16 cellular contexts compared by ENCODE assay signal in genomic region chr10:7370511-7370910, GRCh38. TPM values are rescaled to one million over a fixed set of nuclear protein-coding genes. Genes with fewer than 3 reads are reported as not detected.
DNase-seq lines count a peak whose midpoint lies in the region; ATAC-seq, FAIRE-seq and TF ChIP-seq lines count a peak whose summit lies in the region.
"Had no signal": no experiment of that assay in that cellular context is flagged by ENCODE, and none has a peak within 500 bp of the region (broad histone marks: within the 10 kb centered on the region; RNA-seq: fewer than 3 reads in every experiment).

No MANE protein-coding gene starts in this region.

- H2AFZ ChIP-seq in K562 (ENCODE audit: low read depth, low read length) = no peak overlapping the region
- H2AFZ ChIP-seq in trophoblast cell (ENCODE audit: insufficient read depth, low read length, poor library complexity) = no peak overlapping the region
- H2AFZ ChIP-seq: GM23248 had no signal

- no peak for FAIRE-seq in K562 (lab: Jason Lieb, UNC)
- FAIRE-seq: H54 had no signal

- no peak for TF ChIP-seq POLR2A in K562 (conservative IDR thresholded peaks at IDR 0.05)

- ATAC-seq in activated T-cell treated with anti-CD3 and anti-CD28 coated beads, Interleukin-2, amount 50 U/mL, for 72 hours (replicated peaks in 1 of 2) = peak; percentile 52 to 72
- ATAC-seq in K562 = peak; percentile 46; the same call in 1 of the 3 replicates
- no peak for ATAC-seq in GM21717 (IDR thresholded peaks at IDR 0.05; ENCODE audit: unreplicated experiment)
- ATAC-seq: HCT116 had no signal

- no peaks in the 10 kb centered on the region for H3K9me3 ChIP-seq in K562 (replicated peaks; ENCODE audit: control insufficient read depth, insufficient read depth, low read depth, low read length)
- H3K9me3 ChIP-seq in trophoblast cell (ENCODE audit: insufficient read depth, low read depth, low read length) = no peaks in the 10 kb centered on the region

- BruUV-seq in K562 (replicated peaks; lab: Mats Ljungman, UMichigan) = no TSS peak

- no peak overlapping the region for H4K8ac ChIP-seq in trophoblast cell (ENCODE audit: low read depth, low read length)

- H2BK120ac ChIP-seq in trophoblast cell (ENCODE audit: insufficient read depth, low read length, poor library complexity) = no peak overlapping the region

- H3K36me3 ChIP-seq in K562 (ENCODE audit: control insufficient read depth, insufficient read depth, low read length) (peaks cover 70% of the 10 kb centered on the region), trophoblast cell (ENCODE audit: control insufficient read depth in 1 of 2, insufficient read depth in 2 of 2, low read length in 2 of 2) (peaks cover 2 to 4% of the 10 kb centered on the region in 2 experiments)

- H3K18ac ChIP-seq in trophoblast cell (ENCODE audit: low read length) = no peak overlapping the region

- H3K9ac ChIP-seq in K562 (ENCODE audit: insufficient read depth in 1 of 2, low read depth in 2 of 2, low read length in 2 of 2) = no peak overlapping the region
- H3K9ac ChIP-seq in trophoblast cell (ENCODE audit: low read length) = no peak overlapping the region
- H3K9ac ChIP-seq: BLaER1 treated with 17β-estradiol and CSF1 and Interleukin-3, amounts not matched to agents 10 nM and 100 nM; GM23248 had no signal

- H3K27ac ChIP-seq in RWPE1 (peak overlapping the region; percentile 12; the same call in 1 of the 2 replicates), K562 (ENCODE audit: extremely low read depth, low read depth, low read length) (no peak overlapping the region; the same call in 2 of the 3 replicates), trophoblast cell (ENCODE audit: low read depth, low read length) (no peak overlapping the region)
- H3K27ac ChIP-seq: BLaER1 treated with 17β-estradiol and CSF1 and Interleukin-3, amounts not matched to agents 10 nM and 100 nM; GM23248; HL-60 had no signal

- H3K9me3 Mint-ChIP-seq in activated T-cell treated with anti-CD3 and anti-CD28 coated beads, Interleukin-2, amount 50 U/mL, for 72 hours = no peaks in the 10 kb centered on the region
- H3K9me3 Mint-ChIP-seq: CD4-positive, CD25-positive, alpha-beta regulatory T cell had no signal

- H3K27me3 ChIP-seq in K562 (ENCODE audit: control insufficient read depth in 2 of 2, insufficient read depth in 2 of 2, low read length in 2 of 2) (no peaks in the 10 kb centered on the region), trophoblast cell (ENCODE audit: insufficient read depth, low read length) (no peaks in the 10 kb centered on the region)
- H3K27me3 ChIP-seq: BLaER1 treated with 17β-estradiol and CSF1 and Interleukin-3, amounts not matched to agents 10 nM and 100 nM had no signal

- H3K4me2 ChIP-seq in K562 (ENCODE audit: insufficient read depth, low read length) = no peak overlapping the region
- no peak overlapping the region for H3K4me2 ChIP-seq in trophoblast cell (ENCODE audit: low read length)
- H3K4me2 ChIP-seq: BLaER1 treated with 17β-estradiol and CSF1 and Interleukin-3, amounts not matched to agents 10 nM and 100 nM had no signal

- H3K27me3 Mint-ChIP-seq in activated T-cell treated with anti-CD3 and anti-CD28 coated beads, Interleukin-2, amount 50 U/mL, for 72 hours (ENCODE audit: low read depth) = no peaks in the 10 kb centered on the region
- H3K27me3 Mint-ChIP-seq: CD4-positive, CD25-positive, alpha-beta regulatory T cell had no signal

- H3K23ac ChIP-seq in trophoblast cell (ENCODE audit: low read length) = no peak overlapping the region

- peaks cover 6 to 30% of the 10 kb centered on the region in 2 donors for H3K36me3 Mint-ChIP-seq in activated T-cell treated with anti-CD3 and anti-CD28 coated beads, Interleukin-2, amount 50 U/mL, for 72 hours (ENCODE audit: insufficient read depth in 2 of 2)

- POLR2A ChIA-PET in RWPE1 (lab: Yijun Ruan, JAX; ENCODE audit: low non-redundant PET) (no interaction called here), K562 (lab: Yijun Ruan, JAX) (no interaction called here)

- in situ Hi-C loops in K562 (cut with MboI) = no loop called here

- no peak overlapping the region for H2BK12ac ChIP-seq in trophoblast cell (ENCODE audit: low read length)

- H3K9me1 ChIP-seq in K562 (ENCODE audit: control insufficient read depth, insufficient read depth, low read length) = peaks cover 4% of the 10 kb centered on the region

- peak overlapping the region; percentile 38 for H3K27ac Mint-ChIP-seq in activated T-cell treated with anti-CD3 and anti-CD28 coated beads, Interleukin-2, amount 50 U/mL, for 72 hours

- H3K14ac ChIP-seq in trophoblast cell (ENCODE audit: low read length) = no peak overlapping the region

- no peak overlapping the region for H3K4ac ChIP-seq in trophoblast cell (ENCODE audit: low read depth, low read length)

- H3K4me1 Mint-ChIP-seq in activated T-cell treated with anti-CD3 and anti-CD28 coated beads, Interleukin-2, amount 50 U/mL, for 72 hours (ENCODE audit: low read depth) = peaks cover 15% of the 10 kb centered on the region

- H3K4me3 Mint-ChIP-seq in activated T-cell treated with anti-CD3 and anti-CD28 coated beads, Interleukin-2, amount 50 U/mL, for 72 hours = peak overlapping the region; percentile 17 to 44
- H3K4me3 Mint-ChIP-seq: CD4-positive, CD25-positive, alpha-beta regulatory T cell had no signal

- WGBS in K562 (ENCODE audit: insufficient coverage, low coverage, missing lambda C conversion rate) = 81% methylated on average over 7 of the region's 7 CpGs
- WGBS in trophoblast cell (ENCODE audit: extremely low coverage, insufficient coverage, insufficient read length) = no CpG with 5 or more reads among the region's 7 CpGs

- H2BK5ac ChIP-seq in trophoblast cell (ENCODE audit: low read depth, low read length, poor library complexity) = no peak overlapping the region

- intact Hi-C loops in K562 (cut with micrococcal nuclease) = no loop called here

- no peak for DNase-seq in activated T-cell treated with anti-CD3 and anti-CD28 coated beads, Interleukin-2, amount 50 U/mL, for 72 hours
- DNase-seq in activated T-cell treated with anti-CD3 and anti-CD28 coated beads for 4 hours (no peak), RWPE1 (ENCODE audit: low spot score) (no peak), K562 (ENCODE audit: extremely low read depth in 1 of 4, low spot score in 3 of 4) (no peak), trophoblast cell (no peak), NCI-H345 (lab: John Stamatoyannopoulos, UW) (no peak)
- DNase-seq: ACHN; Calu3; CD4-positive, CD25-positive, alpha-beta regulatory T cell; DMS 273 treated with DMSO at 0.1 percent for 48 hours; GM23248 had no signal

- H3K79me2 ChIP-seq in K562 (ENCODE audit: control insufficient read depth, insufficient read depth, low read length) (peaks cover 8% of the 10 kb centered on the region; the same call in 2 of the 3 replicates), trophoblast cell (ENCODE audit: control insufficient read depth, insufficient read depth, low read length, poor library complexity) (no peaks in the 10 kb centered on the region)

- TF ChIP-seq CTCF in RWPE1 (conservative IDR thresholded peaks at IDR 0.05; ENCODE audit: low read depth) = no peak
- TF ChIP-seq CTCF in K562 (IDR thresholded peaks at IDR 0.05 in 2 of 3, conservative IDR thresholded peaks at IDR 0.05 in 1 of 3; ENCODE audit: insufficient read depth in 2 of 3, low read depth in 1 of 3, low read length in 3 of 3) = no peak

- no peaks in the 10 kb centered on the region for H4K20me1 ChIP-seq in K562 (replicated peaks; ENCODE audit: control insufficient read depth, insufficient read depth, low read length)

- H3K79me1 ChIP-seq in trophoblast cell (ENCODE audit: low read length) = no peaks in the 10 kb centered on the region

- peaks cover 0 to 3% of the 10 kb centered on the region in 2 experiments; a peak in 2 of 5 replicates for H3K4me1 ChIP-seq in K562 (replicated peaks in 1 of 2; ENCODE audit: control insufficient read depth in 2 of 2, insufficient read depth in 2 of 2, low read length in 2 of 2)
- H3K4me1 ChIP-seq in trophoblast cell (ENCODE audit: control insufficient read depth in 1 of 2, insufficient read depth in 2 of 2, low read length in 2 of 2) = peaks cover 0 to 1% of the 10 kb centered on the region in 2 experiments

- peak overlapping the region; percentile 73 for H4K12ac ChIP-seq in trophoblast cell (ENCODE audit: low read depth, low read length)

- H2AK5ac ChIP-seq in trophoblast cell (ENCODE audit: low read length) = no peak overlapping the region

- no peak for TF ChIP-seq RAD21 in K562 (CRISPR knock-in tag; conservative IDR thresholded peaks at IDR 0.05 in 1 of 2, IDR thresholded peaks at IDR 0.05 in 1 of 2)

- no peak for TF ChIP-seq EP300 in K562 (IDR thresholded peaks at IDR 0.05; ENCODE audit: low read length)

- H3K4me3 ChIP-seq in K562 = no peak overlapping the region
- no peak overlapping the region for H3K4me3 ChIP-seq in trophoblast cell (ENCODE audit: low read depth, low read length)
- H3K4me3 ChIP-seq: BLaER1 treated with 17β-estradiol and CSF1 and Interleukin-3, amounts not matched to agents 10 nM and 100 nM; GM23248 had no signal

- CTCF ChIA-PET in RWPE1 (lab: Yijun Ruan, JAX) = interaction anchor here (0.6 to 0.7 kb wide), 2 partner anchors 374 to 501 kb away, joined by 3 to 4 read pairs; no protein-coding TSS in a partner anchor
- CTCF ChIA-PET in K562 (lab: Yijun Ruan, JAX; ENCODE audit: low intra/inter-chr PET ratio) = no interaction called here

- H4K91ac ChIP-seq in trophoblast cell (ENCODE audit: low read depth, low read length) = no peak overlapping the region

TF ChIP-seq in K562, 482 proteins besides CTCF, POLR2A, EP300 and RAD21 (continues in another document):
- TF ChIP-seq ZNF134 (CRISPR knock-in tag; conservative IDR thresholded peaks at IDR 0.05) = no peak

RNA-seq across cellular contexts. Expression of gene SFMBT2, which starts 40.3 kb away (rescaled TPM):
- 10 to 100 TPM; 28.2 to 42.1 TPM for total RNA-seq in activated T-cell treated with anti-CD3 and anti-CD28 coated beads, Interleukin-2, amount 50 U/mL, for 72 hours
- total RNA-seq in K562 (2011; cell fraction: chromatin; rRNA removed; ENCODE audit: low replicate concordance) = 51.8 and 114 TPM in 2 replicates
- total RNA-seq in K562 (2011; cell fraction: nucleolus; rRNA removed) = 23.8 and 29.5 TPM in 2 replicates
- total RNA-seq in K562 (2011; cell fraction: nucleoplasm; rRNA removed) = 50.7 and 67.7 TPM in 2 replicates
- total RNA-seq in K562 (2014; rRNA removed) (5.2 and 6.4 TPM in 2 replicates), K562 (2014; rRNA removed; fragmentation: Illumina TruSeq; extraction: Trizol) (9.6 and 9.9 TPM in 2 replicates), K562 (2015; rRNA removed; fragmentation: Illumina TruSeq; extraction: Trizol) (7.3 and 7.6 TPM in 2 replicates), K562 (2021) (12.1 and 13.6 TPM in 2 replicates)
- polyA plus RNA-seq in K562 (2011; rRNA removed) (8.4 and 10.0 TPM in 2 replicates), K562 (2014; fragmentation: Illumina TruSeq; extraction: Trizol) (7.8 and 9.2 TPM in 2 replicates), K562 (2014; fragmentation: Nextera tagmentation; extraction: Ambion mirVana) (1 to 10 TPM; 1.2 TPM), K562 (2014; rRNA removed) (6.2 and 6.5 TPM in 2 replicates)
- 4.1 and 7.4 TPM in 2 replicates for polyA plus RNA-seq in K562 (2011; cell fraction: cytosol; rRNA removed)
- polyA plus RNA-seq in K562 (2011; cell fraction: nucleus; rRNA removed) = 23.9 and 27.9 TPM in 2 replicates
- polyA plus RNA-seq in K562 (2012) = 5.0 and 6.9 TPM in 2 replicates
- polyA minus RNA-seq in K562 (2011; rRNA and poly(A)+ RNA removed) = 17.7 and 30.0 TPM in 2 replicates
- polyA minus RNA-seq in K562 (2011; cell fraction: cytosol; rRNA and poly(A)+ RNA removed) = 8.5 and 9.5 TPM in 2 replicates
- polyA minus RNA-seq in K562 (2011; cell fraction: nucleus; rRNA and poly(A)+ RNA removed) = 18.8 and 35.8 TPM in 2 replicates
- polyA plus RNA-seq in trophoblast cell (2013) = 1.3 and 1.6 TPM in 2 replicates
- polyA plus RNA-seq: GM23248 had no signal
